ENCODE assay signal across 1 cellular context in the genomic region with DNA sequence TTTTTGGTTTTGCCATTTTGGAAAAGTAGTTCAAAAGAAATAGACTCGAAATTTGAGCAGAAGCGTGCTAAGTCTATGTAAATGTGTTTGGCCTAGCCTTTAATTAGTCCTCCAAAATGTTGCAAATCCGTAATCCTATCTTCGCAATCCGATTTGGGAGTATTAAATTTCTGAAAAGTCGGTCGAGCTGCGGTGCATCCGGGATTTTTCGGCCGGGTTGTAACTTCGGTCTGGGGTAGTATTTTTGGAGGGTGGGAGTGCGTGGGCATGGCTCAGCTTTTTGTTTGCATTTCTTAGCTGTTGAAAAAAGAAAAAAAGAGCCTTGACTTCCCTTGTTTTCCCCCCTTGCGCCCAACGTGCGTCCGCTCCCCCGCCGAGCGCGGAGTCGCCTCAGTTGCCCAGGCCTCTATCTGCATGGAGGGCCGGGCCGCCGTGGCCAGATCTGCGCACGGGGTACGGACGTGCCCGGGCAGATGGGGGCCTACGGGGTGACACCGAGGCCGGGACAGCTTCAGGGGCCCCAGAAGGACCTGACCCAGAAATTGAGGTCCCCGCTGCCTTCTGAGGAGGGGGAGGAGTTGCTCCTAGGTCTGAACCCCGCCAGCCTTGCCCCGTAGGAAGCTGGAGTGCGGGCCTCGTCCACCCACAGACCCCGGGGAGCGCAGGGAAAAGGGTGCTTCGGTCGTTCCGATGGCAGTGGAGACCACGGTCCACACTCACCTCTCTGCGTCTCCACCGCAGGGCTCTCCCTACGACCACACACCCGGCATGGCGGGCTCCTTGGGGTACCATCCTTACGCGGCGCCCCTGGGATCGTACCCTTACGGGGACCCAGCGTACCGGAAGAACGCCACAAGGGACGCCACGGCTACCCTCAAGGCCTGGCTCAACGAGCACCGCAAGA.
TF ChIP-seq lines count a peak whose summit lies in the region.

No MANE protein-coding gene starts in this region.

TF ChIP-seq in GM23338, 12 proteins besides CTCF, POLR2A, EP300 and RAD21:
- TF ChIP-seq, protein P1, sequence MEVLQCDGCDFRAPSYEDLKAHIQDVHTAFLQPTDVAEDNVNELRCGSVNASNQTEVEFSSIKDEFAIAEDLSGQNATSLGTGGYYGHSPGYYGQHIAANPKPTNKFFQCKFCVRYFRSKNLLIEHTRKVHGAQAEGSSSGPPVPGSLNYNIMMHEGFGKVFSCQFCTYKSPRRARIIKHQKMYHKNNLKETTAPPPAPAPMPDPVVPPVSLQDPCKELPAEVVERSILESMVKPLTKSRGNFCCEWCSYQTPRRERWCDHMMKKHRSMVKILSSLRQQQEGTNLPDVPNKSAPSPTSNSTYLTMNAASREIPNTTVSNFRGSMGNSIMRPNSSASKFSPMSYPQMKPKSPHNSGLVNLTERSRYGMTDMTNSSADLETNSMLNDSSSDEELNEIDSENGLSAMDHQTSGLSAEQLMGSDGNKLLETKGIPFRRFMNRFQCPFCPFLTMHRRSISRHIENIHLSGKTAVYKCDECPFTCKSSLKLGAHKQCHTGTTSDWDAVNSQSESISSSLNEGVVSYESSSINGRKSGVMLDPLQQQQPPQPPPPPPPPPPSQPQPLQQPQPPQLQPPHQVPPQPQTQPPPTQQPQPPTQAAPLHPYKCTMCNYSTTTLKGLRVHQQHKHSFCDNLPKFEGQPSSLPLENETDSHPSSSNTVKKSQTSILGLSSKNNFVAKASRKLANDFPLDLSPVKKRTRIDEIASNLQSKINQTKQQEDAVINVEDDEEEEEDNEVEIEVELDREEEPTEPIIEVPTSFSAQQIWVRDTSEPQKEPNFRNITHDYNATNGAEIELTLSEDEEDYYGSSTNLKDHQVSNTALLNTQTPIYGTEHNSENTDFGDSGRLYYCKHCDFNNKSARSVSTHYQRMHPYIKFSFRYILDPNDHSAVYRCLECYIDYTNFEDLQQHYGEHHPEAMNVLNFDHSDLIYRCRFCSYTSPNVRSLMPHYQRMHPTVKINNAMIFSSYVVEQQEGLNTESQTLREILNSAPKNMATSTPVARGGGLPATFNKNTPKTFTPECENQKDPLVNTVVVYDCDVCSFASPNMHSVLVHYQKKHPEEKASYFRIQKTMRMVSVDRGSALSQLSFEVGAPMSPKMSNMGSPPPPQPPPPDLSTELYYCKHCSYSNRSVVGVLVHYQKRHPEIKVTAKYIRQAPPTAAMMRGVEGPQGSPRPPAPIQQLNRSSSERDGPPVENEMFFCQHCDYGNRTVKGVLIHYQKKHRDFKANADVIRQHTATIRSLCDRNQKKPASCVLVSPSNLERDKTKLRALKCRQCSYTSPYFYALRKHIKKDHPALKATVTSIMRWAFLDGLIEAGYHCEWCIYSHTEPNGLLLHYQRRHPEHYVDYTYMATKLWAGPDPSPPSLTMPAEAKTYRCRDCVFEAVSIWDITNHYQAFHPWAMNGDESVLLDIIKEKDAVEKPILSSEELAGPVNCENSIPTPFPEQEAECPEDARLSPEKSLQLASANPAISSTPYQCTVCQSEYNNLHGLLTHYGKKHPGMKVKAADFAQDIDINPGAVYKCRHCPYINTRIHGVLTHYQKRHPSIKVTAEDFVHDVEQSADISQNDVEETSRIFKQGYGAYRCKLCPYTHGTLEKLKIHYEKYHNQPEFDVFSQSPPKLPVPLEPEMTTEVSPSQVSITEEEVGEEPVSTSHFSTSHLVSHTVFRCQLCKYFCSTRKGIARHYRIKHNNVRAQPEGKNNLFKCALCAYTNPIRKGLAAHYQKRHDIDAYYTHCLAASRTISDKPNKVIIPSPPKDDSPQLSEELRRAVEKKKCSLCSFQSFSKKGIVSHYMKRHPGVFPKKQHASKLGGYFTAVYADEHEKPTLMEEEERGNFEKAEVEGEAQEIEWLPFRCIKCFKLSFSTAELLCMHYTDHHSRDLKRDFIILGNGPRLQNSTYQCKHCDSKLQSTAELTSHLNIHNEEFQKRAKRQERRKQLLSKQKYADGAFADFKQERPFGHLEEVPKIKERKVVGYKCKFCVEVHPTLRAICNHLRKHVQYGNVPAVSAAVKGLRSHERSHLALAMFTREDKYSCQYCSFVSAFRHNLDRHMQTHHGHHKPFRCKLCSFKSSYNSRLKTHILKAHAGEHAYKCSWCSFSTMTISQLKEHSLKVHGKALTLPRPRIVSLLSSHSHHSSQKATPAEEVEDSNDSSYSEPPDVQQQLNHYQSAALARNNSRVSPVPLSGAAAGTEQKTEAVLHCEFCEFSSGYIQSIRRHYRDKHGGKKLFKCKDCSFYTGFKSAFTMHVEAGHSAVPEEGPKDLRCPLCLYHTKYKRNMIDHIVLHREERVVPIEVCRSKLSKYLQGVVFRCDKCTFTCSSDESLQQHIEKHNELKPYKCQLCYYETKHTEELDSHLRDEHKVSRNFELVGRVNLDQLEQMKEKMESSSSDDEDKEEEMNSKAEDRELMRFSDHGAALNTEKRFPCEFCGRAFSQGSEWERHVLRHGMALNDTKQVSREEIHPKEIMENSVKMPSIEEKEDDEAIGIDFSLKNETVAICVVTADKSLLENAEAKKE (CRISPR knock-in tag; IDR thresholded peaks at IDR 0.05), result no peak
- peak; percentile 97 for TF ChIP-seq EZH2 (IDR thresholded peaks at IDR 0.05; ENCODE audit: low read depth, unreplicated experiment)
